1 cellular context compared by ENCODE assay signal in genomic region chr2:37350917-37351316, GRCh38.
TF ChIP-seq lines count a peak whose summit lies in the region.

No MANE protein-coding gene starts in this region.

TF ChIP-seq in HepG2, 621 proteins besides CTCF, POLR2A, EP300 and RAD21 (continues in another document):
- TF ChIP-seq ZNF34 (CRISPR knock-in tag; IDR thresholded peaks at IDR 0.05; ENCODE audit: borderline replicate concordance) (no peak), KLF6 (CRISPR knock-in tag; IDR thresholded peaks at IDR 0.05) (no peak), GTF2F1 (IDR thresholded peaks at IDR 0.05; ENCODE audit: low read length) (no peak), HMGA1 (CRISPR knock-in tag; conservative IDR thresholded peaks at IDR 0.05) (no peak), GABPA (IDR thresholded peaks at IDR 0.05; ENCODE audit: low read depth, low read length) (no peak), GABPA (CRISPR knock-in tag; IDR thresholded peaks at IDR 0.05; ENCODE audit: low read depth) (no peak), TCF7 (IDR thresholded peaks at IDR 0.05; ENCODE audit: low read depth) (peak; percentile 64), ZNF776 (CRISPR knock-in tag; IDR thresholded peaks at IDR 0.05) (no peak), ZNF816 (CRISPR knock-in tag; IDR thresholded peaks at IDR 0.05; ENCODE audit: borderline replicate concordance) (no peak), ZBTB4 (CRISPR knock-in tag; IDR thresholded peaks at IDR 0.05; ENCODE audit: borderline replicate concordance) (no peak), SNRNP70 (IDR thresholded peaks at IDR 0.05; ENCODE audit: low read depth, low read length) (no peak), ZBTB44 (CRISPR knock-in tag; IDR thresholded peaks at IDR 0.05) (no peak), ZNF737 (CRISPR knock-in tag; IDR thresholded peaks at IDR 0.05; ENCODE audit: borderline replicate concordance) (no peak), ZNF280B (CRISPR knock-in tag; IDR thresholded peaks at IDR 0.05; ENCODE audit: borderline replicate concordance) (no peak), HHEX (CRISPR knock-in tag; IDR thresholded peaks at IDR 0.05) (no peak), UBTF (CRISPR knock-in tag; IDR thresholded peaks at IDR 0.05) (no peak), ZNF570 (CRISPR knock-in tag; IDR thresholded peaks at IDR 0.05; ENCODE audit: borderline replicate concordance) (no peak), ZSCAN20 (CRISPR knock-in tag; IDR thresholded peaks at IDR 0.05; ENCODE audit: borderline replicate concordance) (no peak), STAT5B (CRISPR knock-in tag; IDR thresholded peaks at IDR 0.05) (no peak), NFKB2 (CRISPR knock-in tag; IDR thresholded peaks at IDR 0.05; ENCODE audit: borderline replicate concordance) (no peak), LBX2 (CRISPR knock-in tag; IDR thresholded peaks at IDR 0.05; ENCODE audit: borderline replicate concordance) (no peak), ZNF782 (CRISPR knock-in tag; IDR thresholded peaks at IDR 0.05; ENCODE audit: borderline replicate concordance) (no peak), ZNF256 (CRISPR knock-in tag; conservative IDR thresholded peaks at IDR 0.05) (no peak), ZNF343 (CRISPR knock-in tag; IDR thresholded peaks at IDR 0.05) (no peak), ZNF101 (CRISPR knock-in tag; IDR thresholded peaks at IDR 0.05; ENCODE audit: borderline replicate concordance, low read depth) (no peak), ZNF235 (CRISPR knock-in tag; IDR thresholded peaks at IDR 0.05; ENCODE audit: borderline replicate concordance) (no peak), ZHX2 (IDR thresholded peaks at IDR 0.05; ENCODE audit: low read depth) (no peak), ZHX2 (CRISPR knock-in tag; IDR thresholded peaks at IDR 0.05; ENCODE audit: borderline replicate concordance) (no peak), PHB2 (IDR thresholded peaks at IDR 0.05; ENCODE audit: partially characterized antibody) (no peak), ZNF564 (CRISPR knock-in tag; IDR thresholded peaks at IDR 0.05) (no peak), ZNF839 (CRISPR knock-in tag; IDR thresholded peaks at IDR 0.05; ENCODE audit: borderline replicate concordance) (no peak)
- TF ChIP-seq, protein P1, sequence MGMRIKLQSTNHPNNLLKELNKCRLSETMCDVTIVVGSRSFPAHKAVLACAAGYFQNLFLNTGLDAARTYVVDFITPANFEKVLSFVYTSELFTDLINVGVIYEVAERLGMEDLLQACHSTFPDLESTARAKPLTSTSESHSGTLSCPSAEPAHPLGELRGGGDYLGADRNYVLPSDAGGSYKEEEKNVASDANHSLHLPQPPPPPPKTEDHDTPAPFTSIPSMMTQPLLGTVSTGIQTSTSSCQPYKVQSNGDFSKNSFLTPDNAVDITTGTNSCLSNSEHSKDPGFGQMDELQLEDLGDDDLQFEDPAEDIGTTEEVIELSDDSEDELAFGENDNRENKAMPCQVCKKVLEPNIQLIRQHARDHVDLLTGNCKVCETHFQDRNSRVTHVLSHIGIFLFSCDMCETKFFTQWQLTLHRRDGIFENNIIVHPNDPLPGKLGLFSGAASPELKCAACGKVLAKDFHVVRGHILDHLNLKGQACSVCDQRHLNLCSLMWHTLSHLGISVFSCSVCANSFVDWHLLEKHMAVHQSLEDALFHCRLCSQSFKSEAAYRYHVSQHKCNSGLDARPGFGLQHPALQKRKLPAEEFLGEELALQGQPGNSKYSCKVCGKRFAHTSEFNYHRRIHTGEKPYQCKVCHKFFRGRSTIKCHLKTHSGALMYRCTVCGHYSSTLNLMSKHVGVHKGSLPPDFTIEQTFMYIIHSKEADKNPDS (CRISPR knock-in tag; IDR thresholded peaks at IDR 0.05): 0 out of 2 replicates have a peak, but pooled peaks have one; percentile 37
- TF ChIP-seq, protein P2, sequence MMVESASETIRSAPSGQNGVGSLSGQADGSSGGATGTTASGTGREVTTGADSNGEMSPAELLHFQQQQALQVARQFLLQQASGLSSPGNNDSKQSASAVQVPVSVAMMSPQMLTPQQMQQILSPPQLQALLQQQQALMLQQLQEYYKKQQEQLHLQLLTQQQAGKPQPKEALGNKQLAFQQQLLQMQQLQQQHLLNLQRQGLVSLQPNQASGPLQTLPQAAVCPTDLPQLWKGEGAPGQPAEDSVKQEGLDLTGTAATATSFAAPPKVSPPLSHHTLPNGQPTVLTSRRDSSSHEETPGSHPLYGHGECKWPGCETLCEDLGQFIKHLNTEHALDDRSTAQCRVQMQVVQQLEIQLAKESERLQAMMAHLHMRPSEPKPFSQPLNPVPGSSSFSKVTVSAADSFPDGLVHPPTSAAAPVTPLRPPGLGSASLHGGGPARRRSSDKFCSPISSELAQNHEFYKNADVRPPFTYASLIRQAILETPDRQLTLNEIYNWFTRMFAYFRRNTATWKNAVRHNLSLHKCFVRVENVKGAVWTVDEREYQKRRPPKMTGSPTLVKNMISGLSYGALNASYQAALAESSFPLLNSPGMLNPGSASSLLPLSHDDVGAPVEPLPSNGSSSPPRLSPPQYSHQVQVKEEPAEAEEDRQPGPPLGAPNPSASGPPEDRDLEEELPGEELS (CRISPR knock-in tag; IDR thresholded peaks at IDR 0.05): 0 out of 2 replicates have a peak, but pooled peaks have one; percentile 46
- TF ChIP-seq, protein P3, sequence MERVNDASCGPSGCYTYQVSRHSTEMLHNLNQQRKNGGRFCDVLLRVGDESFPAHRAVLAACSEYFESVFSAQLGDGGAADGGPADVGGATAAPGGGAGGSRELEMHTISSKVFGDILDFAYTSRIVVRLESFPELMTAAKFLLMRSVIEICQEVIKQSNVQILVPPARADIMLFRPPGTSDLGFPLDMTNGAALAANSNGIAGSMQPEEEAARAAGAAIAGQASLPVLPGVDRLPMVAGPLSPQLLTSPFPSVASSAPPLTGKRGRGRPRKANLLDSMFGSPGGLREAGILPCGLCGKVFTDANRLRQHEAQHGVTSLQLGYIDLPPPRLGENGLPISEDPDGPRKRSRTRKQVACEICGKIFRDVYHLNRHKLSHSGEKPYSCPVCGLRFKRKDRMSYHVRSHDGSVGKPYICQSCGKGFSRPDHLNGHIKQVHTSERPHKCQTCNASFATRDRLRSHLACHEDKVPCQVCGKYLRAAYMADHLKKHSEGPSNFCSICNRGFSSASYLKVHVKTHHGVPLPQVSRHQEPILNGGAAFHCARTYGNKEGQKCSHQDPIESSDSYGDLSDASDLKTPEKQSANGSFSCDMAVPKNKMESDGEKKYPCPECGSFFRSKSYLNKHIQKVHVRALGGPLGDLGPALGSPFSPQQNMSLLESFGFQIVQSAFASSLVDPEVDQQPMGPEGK (CRISPR knock-in tag; IDR thresholded peaks at IDR 0.05): no peak
- TF ChIP-seq, protein P4, sequence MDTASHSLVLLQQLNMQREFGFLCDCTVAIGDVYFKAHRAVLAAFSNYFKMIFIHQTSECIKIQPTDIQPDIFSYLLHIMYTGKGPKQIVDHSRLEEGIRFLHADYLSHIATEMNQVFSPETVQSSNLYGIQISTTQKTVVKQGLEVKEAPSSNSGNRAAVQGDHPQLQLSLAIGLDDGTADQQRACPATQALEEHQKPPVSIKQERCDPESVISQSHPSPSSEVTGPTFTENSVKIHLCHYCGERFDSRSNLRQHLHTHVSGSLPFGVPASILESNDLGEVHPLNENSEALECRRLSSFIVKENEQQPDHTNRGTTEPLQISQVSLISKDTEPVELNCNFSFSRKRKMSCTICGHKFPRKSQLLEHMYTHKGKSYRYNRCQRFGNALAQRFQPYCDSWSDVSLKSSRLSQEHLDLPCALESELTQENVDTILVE (CRISPR knock-in tag; IDR thresholded peaks at IDR 0.05): 0 out of 2 replicates have a peak, but pooled peaks have one; percentile 21
